ENCODE assay signal across 10 cellular contexts in the genomic region with DNA sequence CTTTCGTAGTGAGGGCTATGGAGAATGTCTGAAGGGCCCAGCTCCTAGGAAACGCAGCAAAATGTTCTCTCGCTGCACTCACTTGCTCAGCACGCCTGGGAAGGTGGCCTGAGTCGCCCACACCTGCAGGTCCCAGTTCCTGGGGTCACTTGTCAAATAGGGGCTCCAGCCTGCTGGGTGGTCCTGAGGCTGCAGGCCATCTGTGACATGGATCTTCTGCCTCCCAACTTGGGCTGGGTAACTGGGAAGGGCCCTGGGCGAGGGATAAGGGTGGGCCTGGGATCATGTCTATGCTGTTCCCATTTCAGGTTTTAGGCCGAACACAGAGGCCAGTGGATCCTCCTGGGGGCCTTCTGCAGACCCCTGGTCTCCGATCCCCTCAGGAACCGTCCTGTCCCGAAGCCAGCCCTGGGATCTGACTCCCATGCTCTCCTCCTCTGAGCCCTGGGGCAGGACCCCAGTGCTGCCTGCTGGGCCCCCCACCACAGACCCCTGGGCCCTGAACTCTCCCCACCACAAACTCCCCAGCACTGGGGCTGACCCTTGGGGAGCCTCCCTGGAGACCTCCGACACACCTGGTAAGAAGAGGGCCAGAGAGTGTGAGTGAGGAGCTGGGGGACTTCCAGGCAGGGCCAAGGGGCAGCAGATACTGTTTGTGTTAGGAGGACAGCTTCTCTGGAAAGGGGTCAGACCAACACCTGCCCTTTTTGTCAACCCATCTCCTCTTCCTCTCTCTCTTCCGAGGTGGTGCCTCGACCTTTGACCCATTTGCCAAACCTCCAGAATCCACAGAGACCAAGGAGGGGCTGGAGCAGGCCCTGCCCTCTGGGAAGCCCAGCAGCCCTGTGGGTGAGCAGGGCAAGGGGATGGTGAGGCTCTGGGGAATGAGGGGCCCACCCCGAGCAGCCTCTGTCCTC. TPM values are rescaled to one million over a fixed set of nuclear protein-coding genes. Genes with fewer than 3 reads are reported as not detected.
DNase-seq lines count a peak whose midpoint lies in the region; ATAC-seq, FAIRE-seq and TF ChIP-seq lines count a peak whose summit lies in the region.
"Had no signal": no experiment of that assay in that cellular context is flagged by ENCODE, and none has a peak within 500 bp of the region (broad histone marks: within the 10 kb centered on the region; RNA-seq: fewer than 3 reads in every experiment).

No MANE protein-coding gene starts in this region.

- no peak for FAIRE-seq in kidney (lab: Jason Lieb, UNC)

- peaks cover 19 to 28% of the 10 kb centered on the region in 2 donors for H3K27me3 Mint-ChIP-seq in stimulated activated naive B cell treated with anti-CD40 and anti-IgM and Interleukin-4, amounts not matched to agents 10 μg/mL and 1 μg/mL and 100 μg/mL, for 72 hours

- no peak overlapping the region for H3K9ac ChIP-seq in kidney (ENCODE audit: low read length in 2 of 2)

- ATAC-seq in stimulated activated naive B cell treated with anti-CD40 and anti-IgM and Interleukin-4, amounts not matched to agents 10 μg/mL and 1 μg/mL and 100 μg/mL, for 72 hours (replicated peaks): no peak
- ATAC-seq in GM18909 (IDR thresholded peaks at IDR 0.05; ENCODE audit: poor library complexity, unreplicated experiment): no peak

- intact Hi-C loops in kidney (cut with DNase I): loop anchor here (10.0 kb wide), 2 partner anchors 304 to 414 kb away; no protein-coding TSS in a partner anchor
- intact Hi-C loops in spleen (cut with DNase I; ENCODE audit: low total_unique reads): loop anchor here (10.0 kb wide), 1 partner anchor 304 kb away; no protein-coding TSS in a partner anchor

- peaks cover 0 to 1% of the 10 kb centered on the region in 2 donors for H3K36me3 Mint-ChIP-seq in stimulated activated naive B cell treated with anti-CD40 and anti-IgM and Interleukin-4, amounts not matched to agents 10 μg/mL and 1 μg/mL and 100 μg/mL, for 72 hours

- no peak overlapping the region for H3K4me3 ChIP-seq in kidney (ENCODE audit: low read length in 2 of 2)
- peak overlapping the region in 2 of 8 donors; percentile 65 to 74 for H3K4me3 ChIP-seq in spleen

- no peak overlapping the region for H3K27ac Mint-ChIP-seq in stimulated activated naive B cell treated with anti-CD40 and anti-IgM and Interleukin-4, amounts not matched to agents 10 μg/mL and 1 μg/mL and 100 μg/mL, for 72 hours

- no peak for TF ChIP-seq POLR2A in spleen (IDR thresholded peaks at IDR 0.05)

- H3K4me3 Mint-ChIP-seq in stimulated activated naive B cell treated with anti-CD40 and anti-IgM and Interleukin-4, amounts not matched to agents 10 μg/mL and 1 μg/mL and 100 μg/mL, for 72 hours: peak overlapping the region; percentile 85 to 87

- H3K27me3 ChIP-seq in spleen (replicated peaks in 1 of 7): peaks cover 0 to 11% (median 0%) of the 10 kb centered on the region in 7 donors
- H3K27me3 ChIP-seq: thyroid gland had no signal

- DNase-seq in DMS53 (lab: John Stamatoyannopoulos, UW): peak; percentile 54
- DNase-seq in DMS53 treated with DMSO at 0.1 percent for 48 hours (lab: John Stamatoyannopoulos, UW; ENCODE audit: unreplicated experiment): no peak
- peak; percentile 72 for DNase-seq in kidney
- DNase-seq in stimulated activated naive B cell treated with anti-CD40 and anti-IgM and Interleukin-4, amounts not matched to agents 10 μg/mL and 1 μg/mL and 100 μg/mL, for 72 hours: no peak
- DNase-seq in activated T-cell treated with anti-CD3 and anti-CD28 coated beads, Interleukin-2, amount 50 U/mL, for 48 hours: no peak
- DNase-seq in spleen: no peak
- DNase-seq: 8988T had no signal

- no peaks in the 10 kb centered on the region for H3K9me3 Mint-ChIP-seq in stimulated activated naive B cell treated with anti-CD40 and anti-IgM and Interleukin-4, amounts not matched to agents 10 μg/mL and 1 μg/mL and 100 μg/mL, for 72 hours

- peaks cover 5 to 42% of the 10 kb centered on the region in 2 donors for H3K4me1 ChIP-seq in kidney (ENCODE audit: control insufficient read depth in 1 of 2, insufficient read depth in 1 of 2, low read depth in 1 of 2, low read length in 2 of 2)
- peaks cover 5 to 26% (median 16%) of the 10 kb centered on the region in 6 donors for H3K4me1 ChIP-seq in spleen

- WGBS in spleen, 5 donors: 91 to 96% (median 95%) methylated on average over 10 to 14 of the region's 14 CpGs

- peaks cover 2 to 5% of the 10 kb centered on the region in 2 donors for H3K36me3 ChIP-seq in kidney (ENCODE audit: control insufficient read depth in 1 of 2, insufficient read depth in 2 of 2, low read length in 2 of 2)
- no peaks in the 10 kb centered on the region for H3K36me3 ChIP-seq in spleen
- H3K36me3 ChIP-seq: thyroid gland had no signal

- H3K9me3 ChIP-seq in kidney (ENCODE audit: control insufficient read depth in 1 of 2, low read length in 2 of 2) (no peaks in the 10 kb centered on the region), spleen (no peaks in the 10 kb centered on the region)
- H3K9me3 ChIP-seq: thyroid gland had no signal

- H3K4me1 Mint-ChIP-seq in stimulated activated naive B cell treated with anti-CD40 and anti-IgM and Interleukin-4, amounts not matched to agents 10 μg/mL and 1 μg/mL and 100 μg/mL, for 72 hours: peaks cover 10 to 20% of the 10 kb centered on the region in 2 donors

- TF ChIP-seq CTCF in VCaP (conservative IDR thresholded peaks at IDR 0.05) (no peak), kidney (IDR thresholded peaks at IDR 0.05; ENCODE audit: borderline replicate concordance, extremely low read depth, insufficient read depth) (no peak), spleen (IDR thresholded peaks at IDR 0.05 in 8 of 11, conservative IDR thresholded peaks at IDR 0.05 in 3 of 11) (no peak)

- peak overlapping the region; percentile 100 for H3K27ac ChIP-seq in VCaP
- no peak overlapping the region for H3K27ac ChIP-seq in kidney (ENCODE audit: low read depth in 2 of 2, low read length in 2 of 2)
- peak overlapping the region in 1 of 8 donors; percentile 83 for H3K27ac ChIP-seq in spleen

RNA-seq across cellular contexts. Expression of a gene that starts 6.2 kb away (rescaled TPM):
- total RNA-seq in kidney: 60.4 TPM
- 52.7 TPM for polyA plus RNA-seq in kidney (ENCODE audit: insufficient read depth, low read depth, low replicate concordance)
- 100 to 1,000 TPM in 1 of 7 donors, 10 to 100 TPM in 6; 32.8 to 128 (median 57.5) TPM for total RNA-seq in spleen
- 10 to 100 TPM; 14.9 to 74.8 (median 27.5) TPM for polyA plus RNA-seq in spleen

RNA-seq across cellular contexts. Expression of a gene that starts 8.2 kb away (rescaled TPM):
- total RNA-seq in kidney (5.0 TPM), spleen (not detected)
- polyA plus RNA-seq in kidney (ENCODE audit: insufficient read depth, low read depth, low replicate concordance) (28.7 TPM), spleen (under 1 TPM in 2 of 3 donors, not detected in 1; 0.02 to 0.16 TPM)

RNA-seq across cellular contexts. Expression of a gene that starts 19.8 kb away (rescaled TPM):
- total RNA-seq in kidney (0.06 TPM), spleen (1 to 10 TPM in 1 of 7 donors, under 1 TPM in 5, not detected in 1; 0.07 to 1.3 (median 0.25) TPM)
- polyA plus RNA-seq in kidney (ENCODE audit: insufficient read depth, low read depth, low replicate concordance) (not detected), spleen (under 1 TPM; 0.02 to 0.03 (median 0.03) TPM)

RNA-seq across cellular contexts. Expression of a gene that starts 32.5 kb away (rescaled TPM):
- 0.72 TPM for total RNA-seq in kidney
- polyA plus RNA-seq in kidney (ENCODE audit: insufficient read depth, low read depth, low replicate concordance): 2.9 TPM
- 1 to 10 TPM in 3 of 7 donors, under 1 TPM in 4; 0.54 to 2.8 (median 0.98) TPM for total RNA-seq in spleen
- polyA plus RNA-seq in spleen: under 1 TPM; 0.15 to 0.18 (median 0.16) TPM

Comparison
In these comparisons a context has a peak if more than half of its experiments do, and no peak if none do; other contexts are left out.
1. DNase-seq: peak in DMS53 (single experiment) and kidney (single experiment); none in DMS53 treated with DMSO at 0.1 percent for 48 hours (single experiment), stimulated activated naive B cell treated with anti-CD40 and anti-IgM and Interleukin-4, amounts not matched to agents 10 μg/mL and 1 μg/mL and 100 μg/mL, for 72 hours (single experiment), activated T-cell treated with anti-CD3 and anti-CD28 coated beads, Interleukin-2, amount 50 U/mL, for 48 hours (0 of 2) and spleen (single experiment).